In genomic region chr12:54217774-54218221, GRCh38 we compare ENCODE assay signal across 9 cellular contexts. TPM values are rescaled to one million over a fixed set of nuclear protein-coding genes. Genes with fewer than 3 reads are reported as not detected.
DNase-seq lines count a peak whose midpoint lies in the region; ATAC-seq and TF ChIP-seq lines count a peak whose summit lies in the region.
"Had no signal": no experiment of that assay in that cellular context is flagged by ENCODE, and none has a peak within 500 bp of the region (broad histone marks: within the 10 kb centered on the region; RNA-seq: fewer than 3 reads in every experiment).

No MANE protein-coding gene starts in this region.

- no peaks in the 10 kb centered on the region for H3K36me3 Mint-ChIP-seq in neural crest cell (ENCODE audit: low read depth)

- ATAC-seq in GM19455 (IDR thresholded peaks at IDR 0.05; ENCODE audit: unreplicated experiment) (no peak), HG03565 (IDR thresholded peaks at IDR 0.05; ENCODE audit: unreplicated experiment) (no peak)
- ATAC-seq: Panc1 had no signal

- H3K4me3 ChIP-seq in GM12865 (ENCODE audit: low read depth, low read length) (peak overlapping the region; percentile 41), epithelial cell of esophagus (ENCODE audit: low read length) (peak overlapping the region; percentile 31)

- peak overlapping the region; percentile 77 for H3K4me3 Mint-ChIP-seq in neural crest cell

- H3K27me3 Mint-ChIP-seq in neural crest cell (ENCODE audit: low read depth) = peaks cover 52% of the 10 kb centered on the region

- peak; percentile 80 for DNase-seq in GM12865 (ENCODE audit: low read depth)
- DNase-seq in M059J (ENCODE audit: low read depth) = peak; percentile 53
- DNase-seq in epithelial cell of esophagus (ENCODE audit: low read depth) = peak; percentile 44
- peak; percentile 58 for DNase-seq in neural crest cell (ENCODE audit: low read depth, low spot score)
- no peak for DNase-seq in NCI-H510A (lab: John Stamatoyannopoulos, UW)
- no peak for DNase-seq in CD1c-positive myeloid dendritic cell (ENCODE audit: extremely low spot score)

- peaks cover 30% of the 10 kb centered on the region for H3K4me1 Mint-ChIP-seq in neural crest cell

- TF ChIP-seq CTCF in GM12865 (IDR thresholded peaks at IDR 0.05; ENCODE audit: insufficient read depth, low read depth, low read length, missing control alignments) (peak; percentile 3), epithelial cell of esophagus (IDR thresholded peaks at IDR 0.05; ENCODE audit: insufficient read depth, low read depth, low read length, missing control alignments) (no peak), neural crest cell (conservative IDR thresholded peaks at IDR 0.05) (no peak)

- peak overlapping the region; percentile 76 for H3K27ac Mint-ChIP-seq in neural crest cell (ENCODE audit: unreplicated experiment)

- H3K9me3 Mint-ChIP-seq in neural crest cell = no peaks in the 10 kb centered on the region

RNA-seq across cellular contexts. Expression of gene SMUG1, which starts 29.0 kb away (rescaled TPM):
- total RNA-seq in M059J (2014; rRNA removed; shearing (Covaris generic)) = 36.9 and 38.2 TPM in 2 replicates
- 36.9 and 38.6 TPM in 2 replicates for total RNA-seq in neural crest cell

Comparison
In these comparisons a context has a peak if more than half of its experiments do, and no peak if none do; other contexts are left out.
1. DNase-seq: peak in GM12865 (single experiment), M059J (single experiment), epithelial cell of esophagus (single experiment) and neural crest cell (single experiment); none in NCI-H510A (single experiment) and CD1c-positive myeloid dendritic cell (single experiment).